Comparison of ENCODE assay signal across 11 cellular contexts in genomic region chr2:28662468-28663095, GRCh38.
DNase-seq lines count a peak whose midpoint lies in the region; ATAC-seq and TF ChIP-seq lines count a peak whose summit lies in the region.
"Had no signal": no experiment of that assay in that cellular context is flagged by ENCODE, and none has a peak within 500 bp of the region (broad histone marks: within the 10 kb centered on the region; RNA-seq: fewer than 3 reads in every experiment).

No MANE protein-coding gene starts in this region.

- H3K27ac ChIP-seq in IMR-90 (ENCODE audit: insufficient read depth, low read length), result peak overlapping the region; percentile 61
- H3K27ac ChIP-seq: neutrophil had no signal

- WGBS in IMR-90 (ENCODE audit: extremely low coverage in 2 of 2, insufficient read length in 1 of 2), 2 experiments, result 17% methylated on average over 1 of the region's 10 CpGs; no CpG with 5 or more reads in 1 of the 2 experiments

- H3K4ac ChIP-seq in IMR-90 (ENCODE audit: low read depth, low read length), result peak overlapping the region; percentile 67

- H3K56ac ChIP-seq in IMR-90 (ENCODE audit: extremely low read depth, insufficient read depth, low read length), result no peak overlapping the region

- ATAC-seq in IMR-90 (ENCODE audit: low read depth) (peak; percentile 10), left colon (peak; percentile 26), HG02938 (IDR thresholded peaks at IDR 0.05; ENCODE audit: unreplicated experiment) (no peak)

- peaks cover 16% of the 10 kb centered on the region for H3K9me1 ChIP-seq in IMR-90 (ENCODE audit: insufficient read depth, low read length)

- no peak overlapping the region for H3K4me3 ChIP-seq in IMR-90 (ENCODE audit: insufficient read depth, low read depth, low read length)
- H3K4me3 ChIP-seq in choroid plexus epithelial cell (ENCODE audit: low read depth, low read length), result no peak overlapping the region

- POLR2A ChIA-PET in IMR-90 (lab: Charles Lee; ENCODE audit: unreplicated experiment), result interaction anchor here (0.5 to 1.0 kb wide), 4 partner anchors 11 to 89 kb away, joined by 3 to 4 read pairs (median 3); partner anchors contain the start of gene PPP1CB

- H3K79me1 ChIP-seq in IMR-90 (ENCODE audit: low read depth in 1 of 2, low read length in 2 of 2), result peaks cover 0 to 13% of the 10 kb centered on the region in 2 experiments; a peak in 1 of 4 replicates

- peak overlapping the region; percentile 86 for H2AFZ ChIP-seq in IMR-90 (replicated peaks; ENCODE audit: low read length, poor library complexity)

- peak overlapping the region; percentile 68 for H2AK5ac ChIP-seq in IMR-90 (ENCODE audit: low read depth, low read length)

- H2BK20ac ChIP-seq in IMR-90 (ENCODE audit: low read depth, low read length), result peak overlapping the region; percentile 86

- TF ChIP-seq POLR2A in IMR-90 (IDR thresholded peaks at IDR 0.05; ENCODE audit: low read depth, low read length), result peak; percentile 33; the same call in 1 of the 2 replicates

- H3K36me3 ChIP-seq in IMR-90 (ENCODE audit: control insufficient read depth, insufficient read depth, low read length), result no peaks in the 10 kb centered on the region
- H3K36me3 ChIP-seq: neutrophil had no signal

- TF ChIP-seq RAD21 in IMR-90 (IDR thresholded peaks at IDR 0.05; ENCODE audit: low read length), result no peak

- intact Hi-C loops in IMR-90 (cut with micrococcal nuclease) (loop anchor here (1.0 to 10.0 kb wide), 3 partner anchors 89 to 232 kb away; partner anchors contain the start of genes PPP1CB and WDR43), left colon (cut with DNase I, micrococcal nuclease) (loop anchor here in 1 of 2 donors (5.0 to 10.0 kb wide), 2 partner anchors 40 to 82 kb away; no protein-coding TSS in a partner anchor)

- H3K4me2 ChIP-seq in IMR-90 (ENCODE audit: low read depth, low read length), result peak overlapping the region; percentile 63

- dilution Hi-C loops in IMR-90 (cut with HindIII; ENCODE audit: low sequenced_read_pairs, unreplicated experiment), result no loop called here

- peak overlapping the region in 1 of 2 experiments; percentile 57; a peak in 2 of 4 replicates for H4K8ac ChIP-seq in IMR-90 (ENCODE audit: low read depth in 2 of 2, low read length in 2 of 2)

- in situ Hi-C loops in IMR-90 (cut with MboI; ENCODE audit: low sequenced_read_pairs), result no loop called here

- H3K18ac ChIP-seq in IMR-90 (ENCODE audit: low read depth, low read length), result peak overlapping the region; percentile 51

- H3K4me1 ChIP-seq in IMR-90 (ENCODE audit: control insufficient read depth, insufficient read depth, low read length), result peaks cover 37% of the 10 kb centered on the region

- CTCF ChIA-PET in IMR-90 (lab: Yijun Ruan, JAX), result interaction anchor here (1.0 to 4.4 kb wide), 6 partner anchors 22 to 97 kb away, joined by 3 to 24 read pairs (median 3); no protein-coding TSS in a partner anchor

- H2BK5ac ChIP-seq in IMR-90 (ENCODE audit: low read depth, low read length, poor library complexity, severe bottlenecking), result peak overlapping the region; percentile 68

- peak overlapping the region; percentile 60 for H2BK120ac ChIP-seq in IMR-90 (ENCODE audit: low read depth, low read length)

- no peaks in the 10 kb centered on the region for H3K9me3 ChIP-seq in IMR-90 (ENCODE audit: control insufficient read depth, insufficient read depth, low read length)
- H3K9me3 ChIP-seq: neutrophil had no signal

- peak overlapping the region; percentile 59 for H2BK15ac ChIP-seq in IMR-90 (ENCODE audit: low read depth, low read length)

- peak overlapping the region; percentile 80 for H2AK9ac ChIP-seq in IMR-90 (replicated peaks; ENCODE audit: low read depth, low read length, poor library complexity)

- peak overlapping the region; percentile 52; the same call in 1 of the 2 replicates for H3K9ac ChIP-seq in IMR-90 (ENCODE audit: low read depth, low read length)

- peak overlapping the region; percentile 50 for H4K5ac ChIP-seq in IMR-90 (ENCODE audit: low read depth, low read length)

- no peaks in the 10 kb centered on the region for H3K27me3 ChIP-seq in IMR-90 (ENCODE audit: control insufficient read depth, insufficient read depth, low read length)
- H3K27me3 ChIP-seq: neutrophil had no signal

- DNase-seq in IMR-90, result peak; percentile 81
- DNase-seq in choroid plexus epithelial cell (ENCODE audit: low read depth), result peak; percentile 78
- peak; percentile 69 to 72 for DNase-seq in left colon
- peak; percentile 45 for DNase-seq in stromal cell of bone marrow (ENCODE audit: low read depth)
- no peak for DNase-seq in activated CD4-positive, alpha-beta T cell treated with anti-CD3 and anti-CD28 coated beads, Interleukin-2, amount 50 U/mL, for 1 hour
- DNase-seq in NCI-H1694 (lab: John Stamatoyannopoulos, UW), result no peak
- DNase-seq in globus pallidus (ENCODE audit: low spot score), result no peak
- DNase-seq: activated naive CD4-positive, alpha-beta T cell treated with anti-CD3 and anti-CD28 coated beads, Interleukin-2, amount 50 U/mL, for 16 hours; NCI-H748 treated with DMSO at 0.1 percent for 48 hours had no signal

- no peaks in the 10 kb centered on the region for H4K20me1 ChIP-seq in IMR-90 (ENCODE audit: insufficient read depth, low read length)

- peak overlapping the region; percentile 83 for H3K23ac ChIP-seq in IMR-90 (ENCODE audit: low read depth, low read length)

- TF ChIP-seq CTCF in IMR-90 (conservative IDR thresholded peaks at IDR 0.05; ENCODE audit: low read depth, low read length) (no peak), choroid plexus epithelial cell (conservative IDR thresholded peaks at IDR 0.05; ENCODE audit: low read depth, low read length) (no peak)

- peak overlapping the region; percentile 55 for H4K91ac ChIP-seq in IMR-90 (ENCODE audit: insufficient read depth, low read depth, low read length)

- H3K14ac ChIP-seq in IMR-90 (replicated peaks; ENCODE audit: low read depth, low read length), result peak overlapping the region; percentile 12; the same call in 1 of the 2 replicates

- no TSS peak for BruUV-seq in IMR-90 (replicated peaks; lab: Mats Ljungman, UMichigan)

TF ChIP-seq in IMR-90, 13 proteins besides CTCF, POLR2A, EP300 and RAD21:
- TF ChIP-seq USF2 (IDR thresholded peaks at IDR 0.05; ENCODE audit: low read depth, low read length) (no peak), SMC3 (IDR thresholded peaks at IDR 0.05; ENCODE audit: low read depth, low read length) (no peak)
TF ChIP-seq in IMR-90: peak in this region for 0.

Comparison
In these comparisons a context has a peak if more than half of its experiments do, and no peak if none do; other contexts are left out.
1. DNase-seq: peak in IMR-90 (single experiment), choroid plexus epithelial cell (single experiment), left colon (2 of 2) and stromal cell of bone marrow (single experiment); none in activated CD4-positive, alpha-beta T cell treated with anti-CD3 and anti-CD28 coated beads, Interleukin-2, amount 50 U/mL, for 1 hour (single experiment), NCI-H1694 (single experiment) and globus pallidus (single experiment).